Comparison of ENCODE assay signal across 8 cellular contexts in genomic region chr11:45233121-45233803, GRCh38. TPM values are rescaled to one million over a fixed set of nuclear protein-coding genes. Genes with fewer than 3 reads are reported as not detected.
DNase-seq lines count a peak whose midpoint lies in the region; ATAC-seq and TF ChIP-seq lines count a peak whose summit lies in the region.

No MANE protein-coding gene starts in this region.

- intact Hi-C loops in upper lobe of right lung (cut with DNase I) = no loop called here

- ATAC-seq in HG03432 (IDR thresholded peaks at IDR 0.05; ENCODE audit: unreplicated experiment) (peak; percentile 72), foreskin keratinocyte (peak; percentile 80), upper lobe of right lung (peak; percentile 91)
- ATAC-seq in activated T-helper 17 cell treated with anti-CD3 and anti-CD28 coated beads, Interleukin-2, amount 50 U/mL, for 72 hours (replicated peaks) = peak; percentile 65

- H3K9me3 Mint-ChIP-seq in activated T-helper 17 cell treated with anti-CD3 and anti-CD28 coated beads, Interleukin-2, amount 50 U/mL, for 72 hours = no peaks in the 10 kb centered on the region

- H3K4me2 ChIP-seq in parathyroid adenoma (ENCODE audit: low read length) = no peak overlapping the region

- H3K27ac Mint-ChIP-seq in activated T-helper 17 cell treated with anti-CD3 and anti-CD28 coated beads, Interleukin-2, amount 50 U/mL, for 72 hours = no peak overlapping the region

- no peaks in the 10 kb centered on the region for H3K36me3 Mint-ChIP-seq in activated T-helper 17 cell treated with anti-CD3 and anti-CD28 coated beads, Interleukin-2, amount 50 U/mL, for 72 hours (ENCODE audit: low read depth)

- no peaks in the 10 kb centered on the region for H3K36me3 ChIP-seq in parathyroid adenoma (ENCODE audit: control insufficient read depth, insufficient read depth, low read length)
- H3K36me3 ChIP-seq in upper lobe of right lung = peaks cover 1% of the 10 kb centered on the region

- H3K9me3 ChIP-seq in parathyroid adenoma (ENCODE audit: control insufficient read depth, low read length) (no peaks in the 10 kb centered on the region), upper lobe of right lung (no peaks in the 10 kb centered on the region)

- H3K4me3 Mint-ChIP-seq in activated T-helper 17 cell treated with anti-CD3 and anti-CD28 coated beads, Interleukin-2, amount 50 U/mL, for 72 hours = no peak overlapping the region

- TF ChIP-seq CTCF in foreskin keratinocyte (conservative IDR thresholded peaks at IDR 0.05) (peak; percentile 73), parathyroid adenoma (IDR thresholded peaks at IDR 0.05) (peak; percentile 66), upper lobe of right lung (IDR thresholded peaks at IDR 0.05) (peak; percentile 88)

- no peaks in the 10 kb centered on the region for H3K79me2 ChIP-seq in parathyroid adenoma

- H3K4me3 ChIP-seq in parathyroid adenoma (ENCODE audit: low read depth, low read length) = no peak overlapping the region
- no peak overlapping the region for H3K4me3 ChIP-seq in upper lobe of right lung

- H3K27me3 ChIP-seq in foreskin keratinocyte (peaks cover 7% of the 10 kb centered on the region), parathyroid adenoma (ENCODE audit: control insufficient read depth, insufficient read depth, low read length) (no peaks in the 10 kb centered on the region), upper lobe of right lung (no peaks in the 10 kb centered on the region)

- H3K4me1 ChIP-seq in foreskin keratinocyte = no peaks in the 10 kb centered on the region
- H3K4me1 ChIP-seq in parathyroid adenoma = no peaks in the 10 kb centered on the region
- H3K4me1 ChIP-seq in upper lobe of right lung = no peaks in the 10 kb centered on the region

- DNase-seq in NCI-H446 (lab: John Stamatoyannopoulos, UW) (peak; percentile 15 to 63), NCI-H446 treated with DMSO at 0.1 percent for 48 hours (lab: John Stamatoyannopoulos, UW) (no peak), RPMI8226 (peak; percentile 52), foreskin keratinocyte (peak in 1 of 2 donors; percentile 14), upper lobe of right lung (peak; percentile 84)

- no peaks in the 10 kb centered on the region for H3K4me1 Mint-ChIP-seq in activated T-helper 17 cell treated with anti-CD3 and anti-CD28 coated beads, Interleukin-2, amount 50 U/mL, for 72 hours

- peaks cover 12% of the 10 kb centered on the region for H3K27me3 Mint-ChIP-seq in activated T-helper 17 cell treated with anti-CD3 and anti-CD28 coated beads, Interleukin-2, amount 50 U/mL, for 72 hours

- H2AFZ ChIP-seq in parathyroid adenoma = no peak overlapping the region

- H3K9ac ChIP-seq in parathyroid adenoma = no peak overlapping the region

- H3K27ac ChIP-seq in foreskin keratinocyte = no peak overlapping the region
- H3K27ac ChIP-seq in parathyroid adenoma = no peak overlapping the region
- H3K27ac ChIP-seq in upper lobe of right lung = no peak overlapping the region

RNA-seq across cellular contexts. Expression of gene SYT13, which starts 52.9 kb away (rescaled TPM):
- not detected for total RNA-seq in activated T-helper 17 cell treated with anti-CD3 and anti-CD28 coated beads, Interleukin-2, amount 50 U/mL, for 72 hours
- not detected in 2 replicates for total RNA-seq in foreskin keratinocyte
- not detected in 2 replicates for polyA plus RNA-seq in foreskin keratinocyte
- not detected for total RNA-seq in upper lobe of right lung
